In the genomic region with DNA sequence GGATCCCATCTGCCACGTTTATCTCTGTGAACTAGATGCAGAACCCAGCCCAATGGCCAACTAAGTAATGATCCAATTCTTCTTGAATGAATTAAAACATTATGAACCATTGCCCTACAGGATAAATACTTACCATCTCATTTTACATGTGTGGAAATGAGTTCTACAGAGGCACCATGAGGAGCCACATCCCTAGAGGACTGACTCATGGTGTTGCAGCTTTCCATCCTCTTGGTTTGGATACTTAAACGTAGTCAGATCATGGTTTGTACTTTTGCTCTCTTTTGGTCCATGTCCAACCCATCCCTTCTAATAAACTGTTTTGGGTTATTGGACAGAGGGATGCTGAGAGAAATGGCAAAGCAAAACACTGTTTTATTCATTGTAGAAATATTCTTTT, we compare ENCODE assay signal across 26 cellular contexts.
"Had no signal": no experiment of that assay in that cellular context is flagged by ENCODE, and none has a peak within 500 bp of the region (broad histone marks: within the 10 kb centered on the region; RNA-seq: fewer than 3 reads in every experiment).

No MANE protein-coding gene starts in this region.

- H3K9ac ChIP-seq: KMS-11, SK-N-SH had no signal

- ATAC-seq: activated CD4-positive, CD25-positive, alpha-beta regulatory T cell treated with anti-CD3 and anti-CD28 coated beads, Interleukin-2, amount 50 U/mL, for 24 hours; activated CD8-positive, alpha-beta memory T cell treated with anti-CD3 and anti-CD28 coated beads, Interleukin-2, amount 10 ng/mL, durations not matched to agents 7 days and 5 days; activated naive CD4-positive, alpha-beta T cell treated with anti-CD3 and anti-CD28 coated beads, Interleukin-2, amount 50 U/mL, for 72 hours had no signal

- H3K9me3 ChIP-seq: MG63, Peyer's patch, SK-N-SH had no signal

- H3K27ac ChIP-seq: brain microvascular endothelial cell, KMS-11, Peyer's patch, RWPE1, SJCRH30 had no signal

- H3K4me3 ChIP-seq: MG63, Peyer's patch, SJCRH30 had no signal

- H3K27me3 ChIP-seq: brain microvascular endothelial cell, MG63, Peyer's patch, SJCRH30 had no signal

- H3K4me2 ChIP-seq: KMS-11, SK-N-SH had no signal

- H3K36me3 ChIP-seq: brain microvascular endothelial cell, MG63, Peyer's patch, SJCRH30 had no signal

- DNase-seq: activated CD4-positive, alpha-beta T cell treated with anti-CD3 and anti-CD28 coated beads, Interleukin-2, amount 10 ng/mL, durations not matched to agents 24 days and 14 days; activated CD4-positive, alpha-beta T cell treated with anti-CD3 and anti-CD28 coated beads, Interleukin-2, amount 50 U/mL, for 48 hours; activated CD8-positive, alpha-beta memory T cell treated with anti-CD3 and anti-CD28 coated beads, Interleukin-2, amount 10 ng/mL, durations not matched to agents 7 days and 5 days; activated effector memory CD4-positive, alpha-beta T cell treated with Interleukin-2 at 50 U/mL for 16 hours; activated naive CD4-positive, alpha-beta T cell treated with Interleukin-2 at 50 U/mL for 16 hours; activated T-cell treated with anti-CD3 and anti-CD28 coated beads, Interleukin-2, amount 50 U/mL, for 24 hours; brain microvascular endothelial cell; MG63; MV-4-11; NCI-H1092 treated with DMSO at 0.1 percent for 48 hours; NCI-H1417 treated with DMSO at 0.1 percent for 48 hours; NCI-H1694; NCI-H2029; NCI-H2107; NCI-H2171 treated with DMSO at 0.1 percent for 48 hours; NCI-H226; NCI-H510A; Peyer's patch; Right ventricle myocardium superior; SJCRH30; SK-N-SH; T-helper 1 cell had no signal
